15 cellular contexts compared by ENCODE assay signal in genomic region chr4:37999000-37999745, GRCh38. TPM values are rescaled to one million over a fixed set of nuclear protein-coding genes. Genes with fewer than 3 reads are reported as not detected.
DNase-seq lines count a peak whose midpoint lies in the region; ATAC-seq and TF ChIP-seq lines count a peak whose summit lies in the region.
"Had no signal": no experiment of that assay in that cellular context is flagged by ENCODE, and none has a peak within 500 bp of the region (broad histone marks: within the 10 kb centered on the region; RNA-seq: fewer than 3 reads in every experiment).

No MANE protein-coding gene starts in this region.

- no peaks in the 10 kb centered on the region for H3K27me3 ChIP-seq in GM23338 (ENCODE audit: insufficient read depth)
- H3K27me3 ChIP-seq: cardiac muscle cell, suprapubic skin had no signal

- H2AFZ ChIP-seq in GM23338, result no peak overlapping the region

- TF ChIP-seq CTCF in GM23338 (conservative IDR thresholded peaks at IDR 0.05; ENCODE audit: low read depth in 2 of 2), result no peak
- no peak for TF ChIP-seq CTCF in activated CD8-positive, alpha-beta T cell treated with anti-CD3 and anti-CD28 coated beads for 36 hours (IDR thresholded peaks at IDR 0.05)

- no peaks in the 10 kb centered on the region for H3F3A ChIP-seq in GM23338 (replicated peaks; ENCODE audit: low read depth)

- H3K27ac Mint-ChIP-seq in GM23338, result peak overlapping the region; percentile 79
- H3K27ac Mint-ChIP-seq in activated CD8-positive, alpha-beta T cell treated with anti-CD3 and anti-CD28 coated beads for 36 hours, result no peak overlapping the region
- H3K27ac Mint-ChIP-seq in naive thymus-derived CD8-positive, alpha-beta T cell, result peak overlapping the region; percentile 31 to 93 (median 72)
- H3K27ac Mint-ChIP-seq: activated T-helper 2 cell treated with anti-CD3 and anti-CD28 coated beads, Interferon-gamma antibody, Interleukin-2, Interleukin-4, amounts not matched to agents 10 μg/mL and 5 μg/mL and 100 μg/mL, durations not matched to agents 14 hours and 24 hours and 36 hours had no signal

- ATAC-seq in GM23338 (peak; percentile 9; the same call in 1 of the 3 replicates), HG03025 (IDR thresholded peaks at IDR 0.05; ENCODE audit: low FRiP score, unreplicated experiment) (no peak)
- ATAC-seq in activated CD8-positive, alpha-beta T cell treated with anti-CD3 and anti-CD28 coated beads for 36 hours, result peak; percentile 67
- peak; percentile 72 to 93 for ATAC-seq in naive thymus-derived CD8-positive, alpha-beta T cell
- ATAC-seq: activated CD4-positive, CD25-positive, alpha-beta regulatory T cell treated with anti-CD3 and anti-CD28 coated beads, Interleukin-2, amount 50 U/mL, for 24 hours had no signal

- DNase-seq in GM23338 (ENCODE audit: low spot score) (no peak), NCI-H2081 treated with DMSO at 0.1 percent for 48 hours (lab: John Stamatoyannopoulos, UW) (peak; percentile 76), GF-D8 (lab: John Stamatoyannopoulos, UW) (no peak), HK-2 (ENCODE audit: unreplicated experiment) (no peak)
- DNase-seq in activated CD8-positive, alpha-beta T cell treated with anti-CD3 and anti-CD28 coated beads for 36 hours, result peak; percentile 43
- DNase-seq in naive thymus-derived CD8-positive, alpha-beta T cell, result peak in 6 of 10 donors; percentile 14 to 51 (median 39)
- DNase-seq: left ventricle myocardium inferior, OCI-M1 had no signal

- no peak overlapping the region for H3K4me3 Mint-ChIP-seq in GM23338
- no peak overlapping the region for H3K4me3 Mint-ChIP-seq in activated CD8-positive, alpha-beta T cell treated with anti-CD3 and anti-CD28 coated beads for 36 hours
- H3K4me3 Mint-ChIP-seq in naive thymus-derived CD8-positive, alpha-beta T cell, result peak overlapping the region; percentile 25 to 68 (median 52)
- H3K4me3 Mint-ChIP-seq: CD4-positive, CD25-positive, alpha-beta regulatory T cell had no signal

- no peak overlapping the region for H3K4me2 ChIP-seq in GM23338
- H3K4me2 ChIP-seq: smooth muscle cell had no signal

- POLR2A ChIA-PET in activated CD8-positive, alpha-beta T cell treated with anti-CD3 and anti-CD28 coated beads for 36 hours (lab: Charles Lee), result no interaction called here
- POLR2A ChIA-PET in naive thymus-derived CD8-positive, alpha-beta T cell (lab: Charles Lee), result no interaction called here

- no peaks in the 10 kb centered on the region for H3K36me3 Mint-ChIP-seq in GM23338 (ENCODE audit: low read depth)
- H3K36me3 Mint-ChIP-seq in activated CD8-positive, alpha-beta T cell treated with anti-CD3 and anti-CD28 coated beads for 36 hours (ENCODE audit: low read depth), result no peaks in the 10 kb centered on the region
- H3K36me3 Mint-ChIP-seq in naive thymus-derived CD8-positive, alpha-beta T cell, result peaks cover 0 to 4% (median 0%) of the 10 kb centered on the region in 3 donors

- intact Hi-C loops in activated CD8-positive, alpha-beta T cell treated with anti-CD3 and anti-CD28 coated beads for 36 hours (cut with micrococcal nuclease), result no loop called here

- no peak overlapping the region for H3K27ac ChIP-seq in GM23338 (ENCODE audit: low read depth)
- H3K27ac ChIP-seq: cardiac muscle cell, left ventricle myocardium inferior, suprapubic skin had no signal

- peaks cover 37% of the 10 kb centered on the region for H3K4me1 ChIP-seq in GM23338 (ENCODE audit: insufficient read depth)

- H3K4me1 Mint-ChIP-seq in GM23338, result peaks cover 64% of the 10 kb centered on the region
- peaks cover 55% of the 10 kb centered on the region for H3K4me1 Mint-ChIP-seq in activated CD8-positive, alpha-beta T cell treated with anti-CD3 and anti-CD28 coated beads for 36 hours (ENCODE audit: low read depth)
- peaks cover 21 to 83% (median 72%) of the 10 kb centered on the region in 4 donors for H3K4me1 Mint-ChIP-seq in naive thymus-derived CD8-positive, alpha-beta T cell

- H3K4me3 ChIP-seq in GM23338, result no peak overlapping the region
- H3K4me3 ChIP-seq: cardiac muscle cell, left ventricle myocardium inferior, smooth muscle cell, suprapubic skin had no signal

- CTCF ChIA-PET in activated CD8-positive, alpha-beta T cell treated with anti-CD3 and anti-CD28 coated beads for 36 hours (lab: Charles Lee), result no interaction called here

- H3K79me2 ChIP-seq in GM23338 (replicated peaks; ENCODE audit: insufficient read depth), result peaks cover 66% of the 10 kb centered on the region

- no peaks in the 10 kb centered on the region for H4K20me1 ChIP-seq in GM23338 (replicated peaks; ENCODE audit: insufficient read depth)

- H3K36me3 ChIP-seq in GM23338 (ENCODE audit: insufficient read depth), result no peaks in the 10 kb centered on the region
- H3K36me3 ChIP-seq: cardiac muscle cell, left ventricle myocardium inferior, suprapubic skin had no signal

- no peaks in the 10 kb centered on the region for H3K9me3 Mint-ChIP-seq in GM23338
- H3K9me3 Mint-ChIP-seq in activated CD8-positive, alpha-beta T cell treated with anti-CD3 and anti-CD28 coated beads for 36 hours, result no peaks in the 10 kb centered on the region
- no peaks in the 10 kb centered on the region for H3K9me3 Mint-ChIP-seq in naive thymus-derived CD8-positive, alpha-beta T cell
- H3K9me3 Mint-ChIP-seq: activated T-helper 2 cell treated with anti-CD3 and anti-CD28 coated beads, Interferon-gamma antibody, Interleukin-2, Interleukin-4, amounts not matched to agents 10 μg/mL and 5 μg/mL and 100 μg/mL, durations not matched to agents 14 hours and 24 hours and 36 hours; CD4-positive, CD25-positive, alpha-beta regulatory T cell had no signal

- H3K27me3 Mint-ChIP-seq in GM23338 (ENCODE audit: insufficient read depth, low read depth, poor library complexity), result peaks cover 6% of the 10 kb centered on the region
- H3K27me3 Mint-ChIP-seq in activated CD8-positive, alpha-beta T cell treated with anti-CD3 and anti-CD28 coated beads for 36 hours, result no peaks in the 10 kb centered on the region
- no peaks in the 10 kb centered on the region for H3K27me3 Mint-ChIP-seq in naive thymus-derived CD8-positive, alpha-beta T cell
- H3K27me3 Mint-ChIP-seq: CD4-positive, CD25-positive, alpha-beta regulatory T cell had no signal

- H3K9me2 ChIP-seq in GM23338 (ENCODE audit: insufficient read depth), result no peaks in the 10 kb centered on the region

TF ChIP-seq in GM23338, 12 proteins besides CTCF, POLR2A, EP300 and RAD21 (continues in another document):
- TF ChIP-seq EZH2 (IDR thresholded peaks at IDR 0.05; ENCODE audit: low read depth, unreplicated experiment), result no peak
- peak; percentile 22 for TF ChIP-seq REST (IDR thresholded peaks at IDR 0.05; ENCODE audit: unreplicated experiment)
- no peak for TF ChIP-seq JUNB (IDR thresholded peaks at IDR 0.05; ENCODE audit: unreplicated experiment)
- TF ChIP-seq POLR2AphosphoS5 (IDR thresholded peaks at IDR 0.05; ENCODE audit: low read depth), result no peak
- no peak for TF ChIP-seq CREB1 (CRISPR knock-in tag; IDR thresholded peaks at IDR 0.05; ENCODE audit: low read depth)

RNA-seq across cellular contexts. Expression of gene PTTG2, which starts 39.0 kb away (rescaled TPM):
- total RNA-seq in GM23338 (2014; rRNA removed; shearing (Covaris generic)), result not detected in 2 replicates
- polyA plus RNA-seq in GM23338 (2016; fragmentation: Nextera tagmentation; extraction: Ambion mirVana), result 1.1 TPM in 1 of 2 replicates, not detected in the other
- not detected for total RNA-seq in activated CD8-positive, alpha-beta T cell treated with anti-CD3 and anti-CD28 coated beads for 36 hours
- 1 to 10 TPM; 1.6 to 1.7 TPM for total RNA-seq in naive thymus-derived CD8-positive, alpha-beta T cell
- polyA plus RNA-seq in naive thymus-derived CD8-positive, alpha-beta T cell, result not detected
- total RNA-seq: activated T-helper 2 cell treated with anti-CD3 and anti-CD28 coated beads, Interferon-gamma antibody, Interleukin-2, Interleukin-4, amounts not matched to agents 10 μg/mL and 5 μg/mL and 100 μg/mL, durations not matched to agents 14 hours and 24 hours and 36 hours; cardiac muscle cell; smooth muscle cell; suprapubic skin had no signal
- polyA plus RNA-seq: cardiac muscle cell; CD4-positive, CD25-positive, alpha-beta regulatory T cell; smooth muscle cell had no signal

Comparison
In these comparisons a context has a peak if more than half of its experiments do, and no peak if none do; other contexts are left out.
1. DNase-seq: peak in NCI-H2081 treated with DMSO at 0.1 percent for 48 hours (single experiment), activated CD8-positive, alpha-beta T cell treated with anti-CD3 and anti-CD28 coated beads for 36 hours (single experiment) and naive thymus-derived CD8-positive, alpha-beta T cell (6 of 10); none in GM23338 (single experiment), GF-D8 (single experiment) and HK-2 (single experiment).
2. H3K4me3 Mint-ChIP-seq: peak in naive thymus-derived CD8-positive, alpha-beta T cell (10 of 10); none in GM23338 (single experiment) and activated CD8-positive, alpha-beta T cell treated with anti-CD3 and anti-CD28 coated beads for 36 hours (single experiment).